Comparison of ENCODE assay signal across 17 cellular contexts in the genomic region with DNA sequence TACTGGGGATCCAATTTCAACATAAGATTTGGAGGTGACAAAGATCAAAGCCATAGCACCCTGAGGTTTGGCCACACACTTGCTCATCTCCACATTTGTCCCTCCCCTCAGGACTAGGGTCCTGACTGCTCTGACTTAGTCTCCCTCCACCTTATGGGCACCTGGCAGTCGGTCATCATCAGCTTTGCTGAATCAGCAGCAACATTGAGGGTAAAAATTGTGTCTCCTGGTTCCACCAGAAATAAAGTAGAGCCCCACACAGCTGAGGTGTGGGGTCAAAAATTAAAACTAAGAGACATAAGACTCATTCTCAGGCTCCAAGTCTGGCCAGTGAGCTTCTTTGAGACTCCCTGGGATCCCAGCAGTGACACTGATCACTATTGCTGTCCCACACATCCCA. TPM values are rescaled to one million over a fixed set of nuclear protein-coding genes. Genes with fewer than 3 reads are reported as not detected.
DNase-seq lines count a peak whose midpoint lies in the region; ATAC-seq and TF ChIP-seq lines count a peak whose summit lies in the region.
"Had no signal": no experiment of that assay in that cellular context is flagged by ENCODE, and none has a peak within 500 bp of the region (broad histone marks: within the 10 kb centered on the region; RNA-seq: fewer than 3 reads in every experiment).

No MANE protein-coding gene starts in this region.

- H2AFZ ChIP-seq in OCI-LY3 (ENCODE audit: low read depth, low read length) = no peak overlapping the region

- H3K79me2 ChIP-seq in OCI-LY3 (ENCODE audit: low read length) = no peaks in the 10 kb centered on the region

- H3K27me3 ChIP-seq in OCI-LY3 (ENCODE audit: low read depth, low read length) = no peaks in the 10 kb centered on the region

- no peaks in the 10 kb centered on the region for H3K9me3 ChIP-seq in OCI-LY3 (ENCODE audit: insufficient read depth, low read length)

- H3K4me3 ChIP-seq in OCI-LY3 (ENCODE audit: low read length) = no peak overlapping the region

- DNase-seq in activated effector memory CD4-positive, alpha-beta T cell treated with anti-CD3 and anti-CD28 coated beads, Interleukin-2, amount 50 U/mL, for 16 hours = peak; percentile 14
- no peak for DNase-seq in activated effector memory CD4-positive, alpha-beta T cell treated with Interleukin-2 at 50 U/mL for 16 hours
- DNase-seq in left lobe of liver (ENCODE audit: low spot score) (peak; percentile 12), NCI-H1105 treated with DMSO at 0.1 percent for 48 hours (lab: John Stamatoyannopoulos, UW) (no peak), HEK293T (ENCODE audit: extremely low spot score) (no peak), DMS 273 treated with DMSO at 0.1 percent for 48 hours (lab: John Stamatoyannopoulos, UW) (no peak)
- DNase-seq: COR-L47, DND-41, GF-D8, HCEC 1CT had no signal

- no peak overlapping the region for H3K27ac ChIP-seq in OCI-LY3 (ENCODE audit: low read length)

- POLR2A ChIA-PET in HEK293T (lab: Yijun Ruan, JAX) = no interaction called here

- no peaks in the 10 kb centered on the region for H3K36me3 ChIP-seq in OCI-LY3 (replicated peaks; ENCODE audit: low read depth, low read length)

- H3K9ac ChIP-seq in OCI-LY3 (ENCODE audit: low read length) = no peak overlapping the region

- TF ChIP-seq CTCF in OCI-LY3 (IDR thresholded peaks at IDR 0.05; ENCODE audit: low read depth, low read length) = no peak

- CTCF ChIA-PET in HEK293T (lab: Yijun Ruan, JAX) = no interaction called here

- ATAC-seq in left lobe of liver (no peak), HG03571 (IDR thresholded peaks at IDR 0.05; ENCODE audit: unreplicated experiment) (no peak)
- ATAC-seq: CD8-positive, alpha-beta T cell had no signal

- H3K4me1 ChIP-seq in OCI-LY3 (ENCODE audit: low read length) = peaks cover 58% of the 10 kb centered on the region

- no peaks in the 10 kb centered on the region for H4K20me1 ChIP-seq in OCI-LY3 (ENCODE audit: insufficient read depth, low read length)

- 0 out of 2 replicates have a peak overlapping the region, but pooled peaks have one; percentile 9 for H3K4me2 ChIP-seq in OCI-LY3 (ENCODE audit: low read length)

TF ChIP-seq in HEK293T, 16 proteins besides CTCF, POLR2A, EP300 and RAD21:
- no peak for TF ChIP-seq SP1 (IDR thresholded peaks at IDR 0.05)

RNA-seq across cellular contexts. Expression of a gene that starts 56.2 kb away (rescaled TPM):
- total RNA-seq in left lobe of liver = not detected
- total RNA-seq: A172; B cell; CD8-positive, alpha-beta T cell; H4; HT-29 had no signal

Comparison
In these comparisons a context has a peak if more than half of its experiments do, and no peak if none do; other contexts are left out.
1. DNase-seq: peak in activated effector memory CD4-positive, alpha-beta T cell treated with anti-CD3 and anti-CD28 coated beads, Interleukin-2, amount 50 U/mL, for 16 hours (single experiment) and left lobe of liver (single experiment); none in activated effector memory CD4-positive, alpha-beta T cell treated with Interleukin-2 at 50 U/mL for 16 hours (single experiment), NCI-H1105 treated with DMSO at 0.1 percent for 48 hours (single experiment), HEK293T (single experiment) and DMS 273 treated with DMSO at 0.1 percent for 48 hours (single experiment).